ENCODE assay signal across 8 cellular contexts in genomic region chr1:161020573-161021167, GRCh38. TPM values are rescaled to one million over a fixed set of nuclear protein-coding genes. Genes with fewer than 3 reads are reported as not detected.
DNase-seq lines count a peak whose midpoint lies in the region; ATAC-seq and TF ChIP-seq lines count a peak whose summit lies in the region.

Gene F11R (minus strand): TSS chr1:161021152. CDS start chr1:161021073, 79 bp downstream.

- H3K36me3 ChIP-seq in body of pancreas (replicated peaks in 1 of 2; ENCODE audit: insufficient read depth in 1 of 2, low read depth in 2 of 2) = no peaks in the 10 kb centered on the region
- no peaks in the 10 kb centered on the region for H3K36me3 ChIP-seq in iPS-15b (ENCODE audit: control insufficient read depth, insufficient read depth, low read length)
- no peaks in the 10 kb centered on the region for H3K36me3 ChIP-seq in sigmoid colon

- H3K4me3 ChIP-seq in body of pancreas = peak within 1 kb of the TSS; percentile 51 to 83
- H3K4me3 ChIP-seq in iPS-15b (ENCODE audit: low read depth, low read length) = peak within 1 kb of the TSS; percentile 100
- peak within 1 kb of the TSS; percentile 24 to 47 (median 42) for H3K4me3 ChIP-seq in sigmoid colon

- H3K9me3 ChIP-seq in body of pancreas (no peaks in the 10 kb centered on the region), iPS-15b (ENCODE audit: control insufficient read depth, insufficient read depth, low read length) (no peaks in the 10 kb centered on the region), sigmoid colon (no peaks in the 10 kb centered on the region)

- intact Hi-C loops in body of pancreas (cut with DNase I) (no loop called here), sigmoid colon (cut with DNase I) (no loop called here)

- 1 to 2% methylated on average over 29 to 35 of the region's 35 CpGs for WGBS in body of pancreas, 2 donors
- 0 to 1% methylated on average over 35 of the region's 35 CpGs for WGBS in sigmoid colon, 2 donors

- H3K27me3 ChIP-seq in body of pancreas (no peaks in the 10 kb centered on the region), iPS-15b (ENCODE audit: control insufficient read depth, insufficient read depth, low read length) (no peaks in the 10 kb centered on the region), sigmoid colon (peaks cover 0 to 35% (median 20%) of the 10 kb centered on the region in 3 donors)

- TF ChIP-seq POLR2A in body of pancreas (IDR thresholded peaks at IDR 0.05) (peak; percentile 70 to 93 (median 93)), sigmoid colon (IDR thresholded peaks at IDR 0.05) (peak in 1 of 2 donors; percentile 35)

- H3K27ac ChIP-seq in body of pancreas (peak within 1 kb of the TSS; percentile 85 to 98 (median 91)), sigmoid colon (peak within 1 kb of the TSS; percentile 28 to 76 (median 60))

- TF ChIP-seq EP300 in sigmoid colon (IDR thresholded peaks at IDR 0.05) = no peak

- H3K4me1 ChIP-seq in body of pancreas (peaks cover 53% of the 10 kb centered on the region), iPS-15b (ENCODE audit: control insufficient read depth, insufficient read depth, low read length) (peaks cover 21% of the 10 kb centered on the region), sigmoid colon (peaks cover 0 to 17% (median 14%) of the 10 kb centered on the region in 4 donors)

- ATAC-seq in GM18868 (IDR thresholded peaks at IDR 0.05; ENCODE audit: unreplicated experiment) = peak; percentile 29
- peak; percentile 29 for ATAC-seq in HG03095 (IDR thresholded peaks at IDR 0.05; ENCODE audit: unreplicated experiment)
- ATAC-seq in body of pancreas = peak; percentile 38
- no peak for ATAC-seq in GM18519 (IDR thresholded peaks at IDR 0.05; ENCODE audit: low FRiP score, unreplicated experiment)

- H3K9ac ChIP-seq in iPS-15b (ENCODE audit: low read depth, low read length) = peak within 1 kb of the TSS; percentile 95

- peak; percentile 86 for DNase-seq in COLO668 (lab: John Stamatoyannopoulos, UW; ENCODE audit: unreplicated experiment)
- peak; percentile 86 for DNase-seq in NCI-H748 treated with DMSO at 0.1 percent for 48 hours (lab: John Stamatoyannopoulos, UW)
- DNase-seq in body of pancreas = peak; percentile 63 to 71 (median 68)
- DNase-seq in sigmoid colon = no peak

- peak in 4 of 7 experiments; percentile 45 to 61 (median 55) for TF ChIP-seq CTCF in body of pancreas (IDR thresholded peaks at IDR 0.05)
- TF ChIP-seq CTCF in sigmoid colon (IDR thresholded peaks at IDR 0.05) = peak in 1 of 4 experiments; percentile 17

RNA-seq across cellular contexts. Expression of gene F11R, which starts in this region (rescaled TPM):
- total RNA-seq in body of pancreas (10 to 100 TPM; 40.2 to 41.5 TPM), sigmoid colon (10 to 100 TPM in 1 of 4 donors, 1 to 10 TPM in 3; 2.7 to 30.5 (median 5.9) TPM)
- 10 to 100 TPM; 15.6 to 96.7 (median 34.0) TPM for polyA plus RNA-seq in sigmoid colon

Comparison
In these comparisons a context has a peak if more than half of its experiments do, and no peak if none do; other contexts are left out.
1. H3K4me3 ChIP-seq: peak in every context shown above with its lines; median percentile 100 in iPS-15b; 67 in body of pancreas; 42 in sigmoid colon.